ENCODE assay signal across 8 cellular contexts in genomic region chr2:202990501-202990900, GRCh38.
"Had no signal": no experiment of that assay in that cellular context is flagged by ENCODE, and none has a peak within 500 bp of the region (broad histone marks: within the 10 kb centered on the region; RNA-seq: fewer than 3 reads in every experiment).

No MANE protein-coding gene starts in this region.

- FAIRE-seq: G401.6, GM12878, GM12891, GM12892, GM18507, GM19239 had no signal

- H3K4me3 ChIP-seq: GM12878 had no signal

- ATAC-seq: GM12878 had no signal

- DNase-seq: GDM1, GF-D8 had no signal
